22 cellular contexts compared by ENCODE assay signal in the genomic region with DNA sequence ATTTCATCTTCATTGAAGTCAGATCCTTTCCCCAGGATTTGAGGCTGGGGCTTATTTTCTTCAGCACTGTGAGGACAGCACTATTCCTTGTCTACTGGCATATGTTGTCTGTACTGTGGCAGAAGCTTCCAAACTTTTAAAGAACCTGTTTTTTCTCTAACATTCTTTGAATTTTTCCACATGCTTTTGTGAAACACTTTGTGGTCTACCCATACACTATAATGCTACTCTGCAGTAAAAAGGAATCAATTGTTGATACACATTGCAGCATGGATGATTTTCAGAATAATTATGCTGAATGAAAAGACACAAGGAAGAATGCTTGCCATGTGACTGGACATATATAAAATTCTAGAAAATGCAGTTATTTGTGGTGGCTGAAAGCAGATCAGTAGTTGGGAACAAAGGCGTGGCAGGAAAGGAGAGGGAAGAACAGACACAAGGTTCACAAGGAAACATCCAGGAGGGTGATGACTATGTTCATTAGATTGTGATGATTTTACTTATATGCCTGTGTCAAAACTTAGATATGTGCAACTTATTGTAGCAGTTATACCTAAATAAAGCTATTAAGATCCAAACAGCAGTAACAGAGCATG.
A peak's percentile ranks its signal among the peaks of the same experiment; 100 is the strongest.
DNase-seq lines count a peak whose midpoint lies in the region; ATAC-seq and TF ChIP-seq lines count a peak whose summit lies in the region.
"Had no signal": no experiment of that assay in that cellular context is flagged by ENCODE, and none has a peak within 500 bp of the region (broad histone marks: within the 10 kb centered on the region; RNA-seq: fewer than 3 reads in every experiment).

No MANE protein-coding gene starts in this region.

- no peak overlapping the region for H3K27ac Mint-ChIP-seq in osteocyte (ENCODE audit: unreplicated experiment)
- H3K27ac Mint-ChIP-seq: B cell; CD8-positive, alpha-beta T cell had no signal

- H3K9me3 ChIP-seq in PC-3 (ENCODE audit: low read length) (no peaks in the 10 kb centered on the region), mucosa of descending colon (no peaks in the 10 kb centered on the region)
- H3K9me3 ChIP-seq: Caco-2, Peyer's patch had no signal

- H3K4me3 Mint-ChIP-seq in osteocyte (ENCODE audit: unreplicated experiment), result no peak overlapping the region
- H3K4me3 Mint-ChIP-seq: B cell; CD8-positive, alpha-beta T cell had no signal

- no peaks in the 10 kb centered on the region for H3K27me3 ChIP-seq in PC-3 (ENCODE audit: low read length)
- H3K27me3 ChIP-seq: Peyer's patch had no signal

- H3K27me3 Mint-ChIP-seq in osteocyte (ENCODE audit: unreplicated experiment), result peaks cover 71% of the 10 kb centered on the region

- no peaks in the 10 kb centered on the region for H3K4me1 Mint-ChIP-seq in osteocyte (ENCODE audit: unreplicated experiment)

- H3K9ac ChIP-seq in PC-3 (ENCODE audit: low read length), result no peak overlapping the region
- H3K9ac ChIP-seq: KMS-11 had no signal

- TF ChIP-seq CTCF in PC-3 (conservative IDR thresholded peaks at IDR 0.05; ENCODE audit: low read depth, low read length) (no peak), epithelial cell of esophagus (IDR thresholded peaks at IDR 0.05; ENCODE audit: insufficient read depth, low read depth, low read length, missing control alignments) (no peak), mucosa of descending colon (IDR thresholded peaks at IDR 0.05) (no peak), osteocyte (IDR thresholded peaks at IDR 0.05) (no peak)

- H3K9me2 ChIP-seq in PC-3 (replicated peaks; ENCODE audit: low read length), result no peaks in the 10 kb centered on the region

- H3K36me3 ChIP-seq in PC-3 (ENCODE audit: low read depth, low read length), result no peaks in the 10 kb centered on the region
- H3K36me3 ChIP-seq in mucosa of descending colon (ENCODE audit: low read depth), result no peaks in the 10 kb centered on the region

- no peak overlapping the region for H3K4me3 ChIP-seq in PC-3 (ENCODE audit: low read length)
- no peak overlapping the region for H3K4me3 ChIP-seq in epithelial cell of esophagus (ENCODE audit: low read length)
- H3K4me3 ChIP-seq in mucosa of descending colon, result no peak overlapping the region
- H3K4me3 ChIP-seq: Peyer's patch had no signal

- no peaks in the 10 kb centered on the region for H3K36me3 Mint-ChIP-seq in osteocyte (ENCODE audit: unreplicated experiment)
- H3K36me3 Mint-ChIP-seq: CD8-positive, alpha-beta T cell had no signal

- H3K79me2 ChIP-seq in PC-3 (ENCODE audit: low read length), result no peaks in the 10 kb centered on the region

- ATAC-seq in PC-3 (no peak; the same call in 1 of the 2 replicates), mucosa of descending colon (peak; percentile 66), HG02588 (IDR thresholded peaks at IDR 0.05; ENCODE audit: unreplicated experiment) (no peak)
- ATAC-seq: CD8-positive, alpha-beta T cell had no signal

- H2AFZ ChIP-seq in PC-3 (ENCODE audit: low read length), result no peak overlapping the region

- no TSS peak for BruUV-seq in PC-3 (replicated peaks; lab: Mats Ljungman, UMichigan)

- H3K4me1 ChIP-seq in PC-3 (ENCODE audit: insufficient read depth, low read length) (0 out of 2 replicates have a peak, but pooled peaks cover 5% of the 10 kb centered on the region), mucosa of descending colon (ENCODE audit: low read depth) (no peaks in the 10 kb centered on the region)
- H3K4me1 ChIP-seq: Caco-2, Peyer's patch had no signal

- H3F3A ChIP-seq in PC-3 (ENCODE audit: low read length, unreplicated experiment), result no peaks in the 10 kb centered on the region

- CTCF ChIA-PET in PC-3 (lab: Charles Lee), result no interaction called here

- no peaks in the 10 kb centered on the region for H4K20me1 ChIP-seq in PC-3 (ENCODE audit: low read length)

- POLR2A ChIA-PET in PC-3 (lab: Charles Lee; ENCODE audit: unreplicated experiment), result no interaction called here

- intact Hi-C loops in PC-3 (cut with micrococcal nuclease), result no loop called here
- intact Hi-C loops in mucosa of descending colon (cut with DNase I, micrococcal nuclease), result no loop called here

- no peak overlapping the region for H3K4me2 ChIP-seq in PC-3 (ENCODE audit: low read length)
- H3K4me2 ChIP-seq: KMS-11 had no signal

- H3K9me3 Mint-ChIP-seq in osteocyte (ENCODE audit: unreplicated experiment), result no peaks in the 10 kb centered on the region

- peak; percentile 14 for DNase-seq in HS-5 (ENCODE audit: low read depth)
- peak; percentile 26 for DNase-seq in PC-3
- peak; percentile 22 for DNase-seq in epithelial cell of esophagus (ENCODE audit: low read depth)
- DNase-seq in mucosa of descending colon, result no peak
- no peak for DNase-seq in osteocyte (ENCODE audit: extremely low spot score, unreplicated experiment)
- DNase-seq in globus pallidus (ENCODE audit: low spot score), result no peak
- DNase-seq in A172 (ENCODE audit: low spot score), result no peak
- DNase-seq: Caco-2; CD8-positive, alpha-beta T cell; DMS79; GF-D8; IMR-90; NCI-H1048; NCI-H1417; NCI-H1694; NCI-H2029 treated with DMSO at 0.1 percent for 48 hours; NCI-H526 treated with DMSO at 0.1 percent for 48 hours; Peyer's patch had no signal

- no peak overlapping the region for H3K27ac ChIP-seq in PC-3 (ENCODE audit: low read length)
- H3K27ac ChIP-seq: C4-2B, KMS-11, Peyer's patch had no signal

Comparison
In these comparisons a context has a peak if more than half of its experiments do, and no peak if none do; other contexts are left out.
1. DNase-seq: peak in HS-5 (single experiment), PC-3 (single experiment) and epithelial cell of esophagus (single experiment); none in mucosa of descending colon (0 of 3), osteocyte (single experiment), globus pallidus (single experiment) and A172 (single experiment).